ENCODE assay signal across 25 cellular contexts in genomic region chr9:95460627-95461164, GRCh38. TPM values are rescaled to one million over a fixed set of nuclear protein-coding genes. Genes with fewer than 3 reads are reported as not detected.
DNase-seq lines count a peak whose midpoint lies in the region; ATAC-seq and TF ChIP-seq lines count a peak whose summit lies in the region.
"Had no signal": no experiment of that assay in that cellular context is flagged by ENCODE, and none has a peak within 500 bp of the region (broad histone marks: within the 10 kb centered on the region; RNA-seq: fewer than 3 reads in every experiment).

No MANE protein-coding gene starts in this region.

- no peaks in the 10 kb centered on the region for H3K9me3 Mint-ChIP-seq in neural progenitor cell
- H3K9me3 Mint-ChIP-seq: activated B cell treated with CpG ODN at 0.5 μM for 24 hours; activated naive CD8-positive, alpha-beta T cell treated with anti-CD3 and anti-CD28 coated beads, Interleukin-2, amount 10 ng/mL, durations not matched to agents 7 days and 5 days; activated T-helper 17 cell treated with anti-CD3 and anti-CD28 coated beads, Interleukin-2, amount 50 U/mL, for 72 hours had no signal

- H3K4me1 ChIP-seq in BLaER1: peaks cover 51% of the 10 kb centered on the region
- H3K4me1 ChIP-seq in neural progenitor cell: peaks cover 25% of the 10 kb centered on the region

- peaks cover 15% of the 10 kb centered on the region for H3F3A ChIP-seq in neural progenitor cell (ENCODE audit: low read depth)

- H2AFZ ChIP-seq in neural progenitor cell (replicated peaks): no peak overlapping the region

- H3K4me1 Mint-ChIP-seq in neural progenitor cell: peaks cover 52% of the 10 kb centered on the region

- no peak overlapping the region for H3K4me3 ChIP-seq in BLaER1
- peak overlapping the region; percentile 55; the same call in 1 of the 2 replicates for H3K4me3 ChIP-seq in SK-N-MC
- H3K4me3 ChIP-seq in foreskin fibroblast (ENCODE audit: low read depth in 1 of 2, low read length in 2 of 2): no peak overlapping the region
- no peak overlapping the region for H3K4me3 ChIP-seq in neural progenitor cell
- H3K4me3 ChIP-seq: gastroesophageal sphincter, lung, ovary, upper lobe of right lung had no signal

- H3K9me3 ChIP-seq in BLaER1 (no peaks in the 10 kb centered on the region; the same call in 1 of the 2 replicates), SK-N-MC (ENCODE audit: low read depth, low read length) (no peaks in the 10 kb centered on the region), neural progenitor cell (ENCODE audit: low read depth) (no peaks in the 10 kb centered on the region)
- H3K9me3 ChIP-seq: gastroesophageal sphincter, ovary, upper lobe of right lung had no signal

- H3K9ac ChIP-seq in BLaER1 (no peak overlapping the region), SK-N-MC (ENCODE audit: insufficient read length) (no peak overlapping the region), neural progenitor cell (no peak overlapping the region)

- peak overlapping the region; percentile 88 for H3K4me2 ChIP-seq in BLaER1
- no peak overlapping the region for H3K4me2 ChIP-seq in neural progenitor cell

- H3K36me3 Mint-ChIP-seq in neural progenitor cell: peaks cover 51% of the 10 kb centered on the region

- H4K20me1 ChIP-seq in BLaER1: peaks cover 61% of the 10 kb centered on the region
- peaks cover 44% of the 10 kb centered on the region for H4K20me1 ChIP-seq in neural progenitor cell (ENCODE audit: low read depth)

- no peak for TF ChIP-seq CTCF in foreskin fibroblast (IDR thresholded peaks at IDR 0.05; ENCODE audit: low read depth, low read length)
- no peak for TF ChIP-seq CTCF in neural progenitor cell (IDR thresholded peaks at IDR 0.05)

- in situ Hi-C loops in G401 (cut with HindIII; ENCODE audit: low sequenced_read_pairs): no loop called here

- DNase-seq in SK-N-MC (ENCODE audit: low read depth, low spot score) (no peak), foreskin fibroblast (peak; percentile 24 to 66), neural progenitor cell (ENCODE audit: low spot score) (no peak), NCI-H748 treated with DMSO at 0.1 percent for 48 hours (lab: John Stamatoyannopoulos, UW) (no peak), G401 (ENCODE audit: low spot score) (no peak)
- DNase-seq: activated B cell treated with CpG ODN at 0.5 μM for 24 hours; activated CD4-positive, alpha-beta T cell treated with anti-CD3 and anti-CD28 coated beads, Interleukin-2, amount 50 U/mL, for 4 hours; activated CD8-positive, alpha-beta memory T cell treated with anti-CD3 and anti-CD28 coated beads, Interleukin-2, amount 50 U/mL, for 4 hours; activated naive CD8-positive, alpha-beta T cell treated with anti-CD3 and anti-CD28 coated beads, Interleukin-2, amount 10 ng/mL, durations not matched to agents 7 days and 5 days; DMS153; effector CD8-positive, alpha-beta T cell; GDM1; Karpas-422; NCI-H187; ovary; right cardiac atrium; SIG-M5; stimulated activated CD8-positive, alpha-beta memory T cell treated with anti-CD3 and anti-CD28 coated beads, Interleukin-4, amount 100 ng/mL, for 48 hours; upper lobe of right lung had no signal

- H3K27me3 ChIP-seq in BLaER1 (no peaks in the 10 kb centered on the region), neural progenitor cell (no peaks in the 10 kb centered on the region)
- H3K27me3 ChIP-seq: gastroesophageal sphincter, ovary, upper lobe of right lung had no signal

- no peaks in the 10 kb centered on the region for H3K27me3 Mint-ChIP-seq in neural progenitor cell (ENCODE audit: insufficient read depth, low read depth)
- H3K27me3 Mint-ChIP-seq: activated T-helper 17 cell treated with anti-CD3 and anti-CD28 coated beads, Interleukin-2, amount 50 U/mL, for 72 hours had no signal

- H3K27ac Mint-ChIP-seq in neural progenitor cell: peak overlapping the region; percentile 74
- H3K27ac Mint-ChIP-seq: activated B cell treated with CpG ODN at 0.5 μM for 24 hours; activated naive CD8-positive, alpha-beta T cell treated with anti-CD3 and anti-CD28 coated beads, Interleukin-2, amount 10 ng/mL, durations not matched to agents 7 days and 5 days had no signal

- peak overlapping the region; percentile 64 for H3K4me3 Mint-ChIP-seq in neural progenitor cell
- H3K4me3 Mint-ChIP-seq: activated B cell treated with CpG ODN at 0.5 μM for 24 hours; activated naive CD8-positive, alpha-beta T cell treated with anti-CD3 and anti-CD28 coated beads, Interleukin-2, amount 10 ng/mL, durations not matched to agents 7 days and 5 days; activated T-helper 17 cell treated with anti-CD3 and anti-CD28 coated beads, Interleukin-2, amount 50 U/mL, for 72 hours had no signal

- H3K36me3 ChIP-seq in BLaER1 (peaks cover 77% of the 10 kb centered on the region), SK-N-MC (ENCODE audit: insufficient read depth, low read length) (peaks cover 52% of the 10 kb centered on the region), neural progenitor cell (peaks cover 4% of the 10 kb centered on the region)
- H3K36me3 ChIP-seq: ovary had no signal

- no peak overlapping the region for H3K27ac ChIP-seq in BLaER1
- peak overlapping the region; percentile 61 for H3K27ac ChIP-seq in SK-N-MC
- H3K27ac ChIP-seq in neural progenitor cell: no peak overlapping the region
- H3K27ac ChIP-seq: gastroesophageal sphincter, ovary, upper lobe of right lung had no signal

- ATAC-seq in HG02642 (IDR thresholded peaks at IDR 0.05; ENCODE audit: poor library complexity, unreplicated experiment): no peak
- ATAC-seq in HG02973 (IDR thresholded peaks at IDR 0.05; ENCODE audit: unreplicated experiment): no peak
- ATAC-seq: activated T-helper 17 cell treated with anti-CD3 and anti-CD28 coated beads, Interleukin-2, amount 50 U/mL, for 72 hours; gastroesophageal sphincter; right cardiac atrium; upper lobe of right lung had no signal

- no peaks in the 10 kb centered on the region for H3K79me2 ChIP-seq in neural progenitor cell (ENCODE audit: low read depth)

RNA-seq across cellular contexts. Expression of gene PTCH1, which starts 56.1 kb away (rescaled TPM):
- 23.0 and 24.5 TPM in 2 replicates for total RNA-seq in neural progenitor cell (ENCODE audit: low replicate concordance)
- 6.7 and 7.0 TPM in 2 replicates for total RNA-seq in G401 (2014; rRNA removed; shearing (Covaris generic))

Comparison
In these comparisons a context has a peak if more than half of its experiments do, and no peak if none do; other contexts are left out.
1. DNase-seq: peak in foreskin fibroblast (2 of 2); none in SK-N-MC (single experiment), neural progenitor cell (single experiment), NCI-H748 treated with DMSO at 0.1 percent for 48 hours (single experiment) and G401 (single experiment).